Comparison of ENCODE assay signal across 1 cellular context in the genomic region with DNA sequence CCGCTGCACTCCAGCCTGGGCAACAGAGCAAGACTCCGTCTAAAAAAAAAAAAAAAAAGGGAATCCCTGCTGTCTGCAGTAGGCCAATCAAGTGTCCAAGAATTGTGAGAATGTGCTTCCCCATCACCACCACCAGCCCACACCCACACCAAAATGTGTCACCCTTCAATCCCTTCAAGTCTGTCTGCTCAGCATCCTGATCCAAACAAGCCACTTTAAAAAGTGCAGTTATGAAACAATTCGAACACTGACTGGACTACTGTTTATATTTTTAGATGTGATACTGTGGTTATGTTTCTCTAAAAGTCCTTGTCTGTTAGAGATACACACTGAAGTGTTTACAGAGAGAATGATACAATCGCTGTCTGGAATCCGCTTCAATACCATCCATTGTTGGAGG.
TF ChIP-seq lines count a peak whose summit lies in the region.

No MANE protein-coding gene starts in this region.

TF ChIP-seq in HepG2, 621 proteins besides CTCF, POLR2A, EP300 and RAD21 (continued from another document):
- TF ChIP-seq, protein P1, sequence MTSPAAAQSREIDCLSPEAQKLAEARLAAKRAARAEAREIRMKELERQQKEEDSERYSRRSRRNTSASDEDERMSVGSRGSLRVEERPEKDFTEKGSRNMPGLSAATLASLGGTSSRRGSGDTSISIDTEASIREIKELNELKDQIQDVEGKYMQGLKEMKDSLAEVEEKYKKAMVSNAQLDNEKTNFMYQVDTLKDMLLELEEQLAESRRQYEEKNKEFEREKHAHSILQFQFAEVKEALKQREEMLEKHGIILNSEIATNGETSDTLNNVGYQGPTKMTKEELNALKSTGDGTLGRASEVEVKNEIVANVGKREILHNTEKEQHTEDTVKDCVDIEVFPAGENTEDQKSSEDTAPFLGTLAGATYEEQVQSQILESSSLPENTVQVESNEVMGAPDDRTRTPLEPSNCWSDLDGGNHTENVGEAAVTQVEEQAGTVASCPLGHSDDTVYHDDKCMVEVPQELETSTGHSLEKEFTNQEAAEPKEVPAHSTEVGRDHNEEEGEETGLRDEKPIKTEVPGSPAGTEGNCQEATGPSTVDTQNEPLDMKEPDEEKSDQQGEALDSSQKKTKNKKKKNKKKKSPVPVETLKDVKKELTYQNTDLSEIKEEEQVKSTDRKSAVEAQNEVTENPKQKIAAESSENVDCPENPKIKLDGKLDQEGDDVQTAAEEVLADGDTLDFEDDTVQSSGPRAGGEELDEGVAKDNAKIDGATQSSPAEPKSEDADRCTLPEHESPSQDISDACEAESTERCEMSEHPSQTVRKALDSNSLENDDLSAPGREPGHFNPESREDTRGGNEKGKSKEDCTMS (CRISPR knock-in tag; conservative IDR thresholded peaks at IDR 0.05), result no peak
- TF ChIP-seq FOXA3 (CRISPR knock-in tag; IDR thresholded peaks at IDR 0.05), result no peak
- TF ChIP-seq MAFK (conservative IDR thresholded peaks at IDR 0.05 in 1 of 2, IDR thresholded peaks at IDR 0.05 in 1 of 2; ENCODE audit: low read length in 2 of 2), result no peak
- no peak for TF ChIP-seq SYNCRIP (IDR thresholded peaks at IDR 0.05; ENCODE audit: insufficient read depth, low read depth, low read length)
- TF ChIP-seq E2F2 (CRISPR knock-in tag; IDR thresholded peaks at IDR 0.05; ENCODE audit: borderline replicate concordance), result no peak
- TF ChIP-seq MED1 (CRISPR knock-in tag; IDR thresholded peaks at IDR 0.05), result no peak
- TF ChIP-seq HIVEP1 (CRISPR knock-in tag; IDR thresholded peaks at IDR 0.05), result no peak
- no peak for TF ChIP-seq ZBTB33 (CRISPR knock-in tag; IDR thresholded peaks at IDR 0.05)
- TF ChIP-seq TEAD3 (CRISPR knock-in tag; optimal IDR thresholded peaks at IDR 0.05; ENCODE audit: borderline replicate concordance), result no peak
- TF ChIP-seq ZNF343 (CRISPR knock-in tag; IDR thresholded peaks at IDR 0.05), result no peak
- no peak for TF ChIP-seq NFKB2 (CRISPR knock-in tag; IDR thresholded peaks at IDR 0.05; ENCODE audit: borderline replicate concordance)
